In genomic region chr2:208648368-208648767, GRCh38 we compare ENCODE assay signal across 2 cellular contexts.
TF ChIP-seq lines count a peak whose summit lies in the region.

No MANE protein-coding gene starts in this region.

TF ChIP-seq in H1, 55 proteins besides CTCF, POLR2A, EP300 and RAD21 (continued from another document):
- TF ChIP-seq CHD7 (IDR thresholded peaks at IDR 0.05; ENCODE audit: insufficient replicate concordance, low read length) (no peak), RNF2 (IDR thresholded peaks at IDR 0.05; ENCODE audit: borderline replicate concordance, low read depth, low read length, missing control alignments, poor library complexity, severe bottlenecking) (no peak), BACH1 (IDR thresholded peaks at IDR 0.05; ENCODE audit: low read length) (no peak), GTF2F1 (IDR thresholded peaks at IDR 0.05; ENCODE audit: borderline replicate concordance, low read depth, low read length) (no peak), ASH2L (IDR thresholded peaks at IDR 0.05; ENCODE audit: low read length) (no peak), JUND (IDR thresholded peaks at IDR 0.05; ENCODE audit: low read length) (no peak), CREB1 (IDR thresholded peaks at IDR 0.05) (no peak), TEAD4 (IDR thresholded peaks at IDR 0.05; ENCODE audit: low read depth, low read length) (no peak), PHF8 (conservative IDR thresholded peaks at IDR 0.05; ENCODE audit: low read depth, low read length) (no peak), BRCA1 (IDR thresholded peaks at IDR 0.05; ENCODE audit: low read depth, low read length) (no peak), CHD1 (IDR thresholded peaks at IDR 0.05; ENCODE audit: low read depth, low read length) (no peak), ATF2 (IDR thresholded peaks at IDR 0.05; ENCODE audit: low read length) (no peak), SRF (IDR thresholded peaks at IDR 0.05; ENCODE audit: low read depth, low read length) (no peak), RBBP5 (IDR thresholded peaks at IDR 0.05; ENCODE audit: borderline replicate concordance, low read depth, low read length) (no peak), CBX5 (IDR thresholded peaks at IDR 0.05; ENCODE audit: low read depth, low read length) (no peak)

TF ChIP-seq in WTC11, 78 proteins besides CTCF, POLR2A, EP300 and RAD21 (continued from another document):
- no peak for TF ChIP-seq ATF2 (CRISPR knock-in tag; IDR thresholded peaks at IDR 0.05; ENCODE audit: borderline replicate concordance, low read depth)
- no peak for TF ChIP-seq ETV6 (CRISPR knock-in tag; IDR thresholded peaks at IDR 0.05)
